19 cellular contexts compared by ENCODE assay signal in the genomic region with DNA sequence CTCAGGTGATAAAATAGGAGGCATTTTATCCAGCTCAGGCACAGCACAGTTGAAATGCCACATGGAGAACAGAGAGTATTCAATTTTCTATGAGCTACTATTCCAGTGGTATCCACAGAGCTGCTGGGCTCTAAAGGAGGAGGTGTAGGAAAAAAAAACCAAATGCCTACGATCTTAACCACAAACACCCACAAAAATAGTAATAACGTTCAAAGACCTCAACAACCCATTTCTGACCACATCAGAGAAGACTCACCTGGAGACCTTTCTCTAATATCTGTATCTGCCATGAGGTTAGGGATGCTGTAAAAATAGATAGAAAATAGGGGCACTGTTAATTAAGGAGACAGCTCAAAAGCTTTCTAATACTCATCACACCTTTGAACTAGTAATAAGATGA.
"Had no signal": no experiment of that assay in that cellular context is flagged by ENCODE, and none has a peak within 500 bp of the region (broad histone marks: within the 10 kb centered on the region; RNA-seq: fewer than 3 reads in every experiment).

No MANE protein-coding gene starts in this region.

- H3K27ac ChIP-seq: coronary artery, esophagus squamous epithelium, gastroesophageal sphincter, upper lobe of right lung, VCaP had no signal

- FAIRE-seq: islet of Langerhans had no signal

- H3K9me3 ChIP-seq: esophagus squamous epithelium, gastroesophageal sphincter, upper lobe of right lung had no signal

- DNase-seq: activated CD4-positive, CD25-positive, alpha-beta regulatory T cell treated with anti-CD3 and anti-CD28 coated beads, Interleukin-2, amount 50 U/mL, for 72 hours; activated naive CD4-positive, alpha-beta T cell treated with Interleukin-2 at 50 U/mL for 16 hours; cerebellar nuclear complex; endodermal cell; esophagus squamous epithelium; head of caudate nucleus; hypothalamus; left ventricle myocardium superior; mammary epithelial cell; midbrain; natural killer cell; retina; stimulated activated CD4-positive, alpha-beta T cell treated with anti-CD3 and anti-CD28 coated beads, Interleukin-4, amount 100 ng/mL, for 1 hour; stimulated activated naive CD4-positive, alpha-beta T cell; upper lobe of right lung had no signal

- H3K27me3 ChIP-seq: esophagus squamous epithelium, upper lobe of right lung had no signal

- ATAC-seq: gastroesophageal sphincter, left ventricle myocardium superior, natural killer cell, upper lobe of right lung had no signal

- H3K36me3 ChIP-seq: esophagus squamous epithelium, gastroesophageal sphincter, upper lobe of right lung had no signal

- H3K4me3 ChIP-seq: coronary artery, esophagus squamous epithelium, gastroesophageal sphincter, upper lobe of right lung had no signal
